Comparison of ENCODE assay signal across 1 cellular context in the genomic region with DNA sequence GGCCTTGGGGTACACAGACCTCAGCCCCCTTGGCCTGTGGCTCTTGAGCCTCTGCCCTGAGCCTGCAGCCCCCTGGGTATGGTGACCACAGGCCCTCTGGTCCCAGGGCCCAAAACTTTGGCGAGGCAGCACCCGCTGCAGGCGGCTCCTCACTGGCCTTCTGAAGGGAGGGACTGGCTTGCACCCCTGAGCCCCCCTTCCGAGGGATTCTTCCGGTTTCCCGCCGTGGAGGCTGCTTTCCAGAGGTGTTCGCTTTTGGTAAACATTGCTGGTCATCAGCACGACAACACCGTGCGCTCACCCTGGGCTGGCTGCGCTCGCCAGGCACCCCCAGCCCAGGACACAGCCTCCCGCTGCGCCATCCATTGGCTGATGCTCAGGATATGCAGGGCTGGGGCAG.
TF ChIP-seq lines count a peak whose summit lies in the region.

No MANE protein-coding gene starts in this region.

TF ChIP-seq in WTC11, 78 proteins besides CTCF, POLR2A, EP300 and RAD21 (continued from another document):
- TF ChIP-seq, protein P1, sequence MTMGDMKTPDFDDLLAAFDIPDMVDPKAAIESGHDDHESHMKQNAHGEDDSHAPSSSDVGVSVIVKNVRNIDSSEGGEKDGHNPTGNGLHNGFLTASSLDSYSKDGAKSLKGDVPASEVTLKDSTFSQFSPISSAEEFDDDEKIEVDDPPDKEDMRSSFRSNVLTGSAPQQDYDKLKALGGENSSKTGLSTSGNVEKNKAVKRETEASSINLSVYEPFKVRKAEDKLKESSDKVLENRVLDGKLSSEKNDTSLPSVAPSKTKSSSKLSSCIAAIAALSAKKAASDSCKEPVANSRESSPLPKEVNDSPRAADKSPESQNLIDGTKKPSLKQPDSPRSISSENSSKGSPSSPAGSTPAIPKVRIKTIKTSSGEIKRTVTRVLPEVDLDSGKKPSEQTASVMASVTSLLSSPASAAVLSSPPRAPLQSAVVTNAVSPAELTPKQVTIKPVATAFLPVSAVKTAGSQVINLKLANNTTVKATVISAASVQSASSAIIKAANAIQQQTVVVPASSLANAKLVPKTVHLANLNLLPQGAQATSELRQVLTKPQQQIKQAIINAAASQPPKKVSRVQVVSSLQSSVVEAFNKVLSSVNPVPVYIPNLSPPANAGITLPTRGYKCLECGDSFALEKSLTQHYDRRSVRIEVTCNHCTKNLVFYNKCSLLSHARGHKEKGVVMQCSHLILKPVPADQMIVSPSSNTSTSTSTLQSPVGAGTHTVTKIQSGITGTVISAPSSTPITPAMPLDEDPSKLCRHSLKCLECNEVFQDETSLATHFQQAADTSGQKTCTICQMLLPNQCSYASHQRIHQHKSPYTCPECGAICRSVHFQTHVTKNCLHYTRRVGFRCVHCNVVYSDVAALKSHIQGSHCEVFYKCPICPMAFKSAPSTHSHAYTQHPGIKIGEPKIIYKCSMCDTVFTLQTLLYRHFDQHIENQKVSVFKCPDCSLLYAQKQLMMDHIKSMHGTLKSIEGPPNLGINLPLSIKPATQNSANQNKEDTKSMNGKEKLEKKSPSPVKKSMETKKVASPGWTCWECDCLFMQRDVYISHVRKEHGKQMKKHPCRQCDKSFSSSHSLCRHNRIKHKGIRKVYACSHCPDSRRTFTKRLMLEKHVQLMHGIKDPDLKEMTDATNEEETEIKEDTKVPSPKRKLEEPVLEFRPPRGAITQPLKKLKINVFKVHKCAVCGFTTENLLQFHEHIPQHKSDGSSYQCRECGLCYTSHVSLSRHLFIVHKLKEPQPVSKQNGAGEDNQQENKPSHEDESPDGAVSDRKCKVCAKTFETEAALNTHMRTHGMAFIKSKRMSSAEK (CRISPR knock-in tag; IDR thresholded peaks at IDR 0.05; ENCODE audit: borderline replicate concordance) = no peak
- TF ChIP-seq HMGA2 (CRISPR knock-in tag; IDR thresholded peaks at IDR 0.05) = no peak
